24 cellular contexts compared by ENCODE assay signal in the genomic region with DNA sequence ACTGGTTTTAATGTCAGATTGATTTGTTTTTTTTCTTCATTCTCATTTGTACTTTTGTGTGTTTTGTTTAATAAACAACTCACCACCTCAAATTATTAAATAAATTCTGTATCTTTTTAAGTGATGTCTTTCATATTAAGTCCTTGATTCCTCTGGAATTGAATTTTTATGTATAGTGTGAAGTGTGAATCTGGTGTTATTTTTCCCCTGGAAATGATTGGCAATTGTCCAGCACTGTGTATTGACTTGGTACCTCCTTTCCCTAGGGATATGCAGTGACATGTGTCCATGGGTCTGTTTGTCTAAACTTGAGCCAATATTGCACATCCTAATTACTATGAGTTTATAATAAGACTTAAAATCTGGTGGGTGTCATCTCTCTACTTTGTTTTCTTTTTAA. TPM values are rescaled to one million over a fixed set of nuclear protein-coding genes. Genes with fewer than 3 reads are reported as not detected.
DNase-seq lines count a peak whose midpoint lies in the region; ATAC-seq and TF ChIP-seq lines count a peak whose summit lies in the region.
"Had no signal": no experiment of that assay in that cellular context is flagged by ENCODE, and none has a peak within 500 bp of the region (broad histone marks: within the 10 kb centered on the region; RNA-seq: fewer than 3 reads in every experiment).

No MANE protein-coding gene starts in this region.

- DNase-seq in activated CD4-positive, alpha-beta memory T cell treated with anti-CD3 and anti-CD28 coated beads for 36 hours, result no peak
- no peak for DNase-seq in activated CD4-positive, alpha-beta memory T cell treated with anti-CD3 and anti-CD28 coated beads, Interleukin-2, amount 10 ng/mL, durations not matched to agents 7 days and 5 days
- DNase-seq in ELR (ENCODE audit: low read depth), result peak; percentile 58
- DNase-seq in SK-N-MC (ENCODE audit: low read depth, low spot score), result no peak
- no peak for DNase-seq in progenitor cell of endocrine pancreas (ENCODE audit: low spot score, unreplicated experiment)
- no peak for DNase-seq in A172 (ENCODE audit: low spot score)
- DNase-seq in left ventricle myocardium superior, result no peak
- DNase-seq in activated CD8-positive, alpha-beta T cell treated with anti-CD3 and anti-CD28 coated beads, Interleukin-2, amount 10 ng/mL, durations not matched to agents 7 days and 5 days, result no peak
- DNase-seq: activated CD8-positive, alpha-beta memory T cell treated with anti-CD3 and anti-CD28 coated beads, Interleukin-2, amount 50 U/mL, for 4 hours; effector CD8-positive, alpha-beta T cell; left cardiac atrium; NCI-H187 treated with DMSO at 0.1 percent for 48 hours; NCI-H524 treated with DMSO at 0.1 percent for 48 hours; small intestine; uterus had no signal

- H3K9ac ChIP-seq in SK-N-MC (ENCODE audit: insufficient read length), result no peak overlapping the region

- H3K36me3 Mint-ChIP-seq in activated CD4-positive, alpha-beta memory T cell treated with anti-CD3 and anti-CD28 coated beads for 36 hours, result peaks cover 3% of the 10 kb centered on the region
- no peaks in the 10 kb centered on the region for H3K36me3 Mint-ChIP-seq in activated CD4-positive, alpha-beta memory T cell treated with anti-CD3 and anti-CD28 coated beads, Interleukin-2, amount 10 ng/mL, durations not matched to agents 7 days and 5 days (ENCODE audit: low read depth)
- no peaks in the 10 kb centered on the region for H3K36me3 Mint-ChIP-seq in progenitor cell of endocrine pancreas (ENCODE audit: insufficient read depth)
- H3K36me3 Mint-ChIP-seq in activated CD8-positive, alpha-beta T cell treated with anti-CD3 and anti-CD28 coated beads, Interleukin-2, amount 10 ng/mL, durations not matched to agents 7 days and 5 days (ENCODE audit: low read depth), result no peaks in the 10 kb centered on the region
- H3K36me3 Mint-ChIP-seq: activated naive CD4-positive, alpha-beta T cell treated with anti-CD3 and anti-CD28 coated beads, Interleukin-2, amount 50 U/mL, for 72 hours had no signal

- intact Hi-C loops in activated CD4-positive, alpha-beta memory T cell treated with anti-CD3 and anti-CD28 coated beads for 36 hours (cut with micrococcal nuclease), result no loop called here
- intact Hi-C loops in left ventricle myocardium superior (cut with micrococcal nuclease), result no loop called here

- POLR2A ChIA-PET in activated CD4-positive, alpha-beta memory T cell treated with anti-CD3 and anti-CD28 coated beads for 36 hours (lab: Charles Lee), result interaction anchor here (2.4 kb wide), 2 partner anchors 11 to 20 kb away, joined by 26 to 68 read pairs; partner anchors contain the start of genes PARP16 and RNU5A-1
- POLR2A ChIA-PET in activated CD4-positive, alpha-beta memory T cell treated with anti-CD3 and anti-CD28 coated beads, Interleukin-2, amount 10 ng/mL, durations not matched to agents 7 days and 5 days (lab: Charles Lee), result interaction anchor here (0.7 to 5.1 kb wide), 7 partner anchors 8 to 1199 kb away, joined by 4 to 166 read pairs (median 24); partner anchors contain the start of genes CLPX, PARP16, RAB11A and ZWILCH
- POLR2A ChIA-PET in activated CD8-positive, alpha-beta T cell treated with anti-CD3 and anti-CD28 coated beads, Interleukin-2, amount 10 ng/mL, durations not matched to agents 7 days and 5 days (lab: Charles Lee), result interaction anchor here (0.7 to 1.1 kb wide), 3 partner anchors 36 to 173 kb away, joined by 3 to 5 read pairs (median 3); partner anchors contain the start of gene PDCD7

- peak overlapping the region; percentile 49 for H3K27ac Mint-ChIP-seq in activated CD4-positive, alpha-beta memory T cell treated with anti-CD3 and anti-CD28 coated beads for 36 hours
- no peak overlapping the region for H3K27ac Mint-ChIP-seq in activated CD4-positive, alpha-beta memory T cell treated with anti-CD3 and anti-CD28 coated beads, Interleukin-2, amount 10 ng/mL, durations not matched to agents 7 days and 5 days
- peak overlapping the region; percentile 88 for H3K27ac Mint-ChIP-seq in progenitor cell of endocrine pancreas
- H3K27ac Mint-ChIP-seq in activated CD8-positive, alpha-beta T cell treated with anti-CD3 and anti-CD28 coated beads, Interleukin-2, amount 10 ng/mL, durations not matched to agents 7 days and 5 days, result no peak overlapping the region

- no peaks in the 10 kb centered on the region for H3K9me3 ChIP-seq in SK-N-MC (ENCODE audit: low read depth, low read length)
- H3K9me3 ChIP-seq: neutrophil, uterus had no signal

- H3K27ac ChIP-seq in SK-N-MC, result 0 out of 2 replicates have a peak overlapping the region, but pooled peaks have one; percentile 2
- H3K27ac ChIP-seq: HL-60, neutrophil, uterus had no signal

- no peaks in the 10 kb centered on the region for H3K9me3 Mint-ChIP-seq in activated CD4-positive, alpha-beta memory T cell treated with anti-CD3 and anti-CD28 coated beads for 36 hours
- H3K9me3 Mint-ChIP-seq in activated CD4-positive, alpha-beta memory T cell treated with anti-CD3 and anti-CD28 coated beads, Interleukin-2, amount 10 ng/mL, durations not matched to agents 7 days and 5 days, result no peaks in the 10 kb centered on the region
- H3K9me3 Mint-ChIP-seq in progenitor cell of endocrine pancreas (ENCODE audit: low read depth), result no peaks in the 10 kb centered on the region
- no peaks in the 10 kb centered on the region for H3K9me3 Mint-ChIP-seq in activated CD8-positive, alpha-beta T cell treated with anti-CD3 and anti-CD28 coated beads, Interleukin-2, amount 10 ng/mL, durations not matched to agents 7 days and 5 days (ENCODE audit: insufficient read depth)
- H3K9me3 Mint-ChIP-seq: activated naive CD4-positive, alpha-beta T cell treated with anti-CD3 and anti-CD28 coated beads, Interleukin-2, amount 50 U/mL, for 72 hours had no signal

- peaks cover 2% of the 10 kb centered on the region for H3K27me3 Mint-ChIP-seq in activated CD4-positive, alpha-beta memory T cell treated with anti-CD3 and anti-CD28 coated beads for 36 hours
- H3K27me3 Mint-ChIP-seq in activated CD4-positive, alpha-beta memory T cell treated with anti-CD3 and anti-CD28 coated beads, Interleukin-2, amount 10 ng/mL, durations not matched to agents 7 days and 5 days, result peaks cover 2% of the 10 kb centered on the region
- no peaks in the 10 kb centered on the region for H3K27me3 Mint-ChIP-seq in progenitor cell of endocrine pancreas
- H3K27me3 Mint-ChIP-seq in activated CD8-positive, alpha-beta T cell treated with anti-CD3 and anti-CD28 coated beads, Interleukin-2, amount 10 ng/mL, durations not matched to agents 7 days and 5 days (ENCODE audit: low read depth), result no peaks in the 10 kb centered on the region

- TF ChIP-seq CTCF in progenitor cell of endocrine pancreas (IDR thresholded peaks at IDR 0.05; ENCODE audit: unreplicated experiment), result no peak

- H3K4me3 Mint-ChIP-seq in activated CD4-positive, alpha-beta memory T cell treated with anti-CD3 and anti-CD28 coated beads for 36 hours, result no peak overlapping the region
- no peak overlapping the region for H3K4me3 Mint-ChIP-seq in activated CD4-positive, alpha-beta memory T cell treated with anti-CD3 and anti-CD28 coated beads, Interleukin-2, amount 10 ng/mL, durations not matched to agents 7 days and 5 days
- no peak overlapping the region for H3K4me3 Mint-ChIP-seq in progenitor cell of endocrine pancreas (ENCODE audit: low read depth)
- H3K4me3 Mint-ChIP-seq in activated CD8-positive, alpha-beta T cell treated with anti-CD3 and anti-CD28 coated beads, Interleukin-2, amount 10 ng/mL, durations not matched to agents 7 days and 5 days, result no peak overlapping the region

- H3K36me3 ChIP-seq in SK-N-MC (ENCODE audit: insufficient read depth, low read length), result no peaks in the 10 kb centered on the region
- H3K36me3 ChIP-seq: neutrophil, uterus had no signal

- CTCF ChIA-PET in activated CD4-positive, alpha-beta memory T cell treated with anti-CD3 and anti-CD28 coated beads for 36 hours (lab: Charles Lee), result interaction anchor here (1.2 kb wide), 1 partner anchor 79 kb away, joined by 5 read pairs; no protein-coding TSS in a partner anchor
- CTCF ChIA-PET in activated CD4-positive, alpha-beta memory T cell treated with anti-CD3 and anti-CD28 coated beads, Interleukin-2, amount 10 ng/mL, durations not matched to agents 7 days and 5 days (lab: Charles Lee), result interaction anchor here (1.0 to 2.3 kb wide), 4 partner anchors 9 to 79 kb away, joined by 3 to 9 read pairs (median 7); partner anchors contain the start of gene PARP16
- CTCF ChIA-PET in activated CD8-positive, alpha-beta T cell treated with anti-CD3 and anti-CD28 coated beads, Interleukin-2, amount 10 ng/mL, durations not matched to agents 7 days and 5 days (lab: Charles Lee), result interaction anchor here (1.0 to 2.4 kb wide), 2 partner anchors 11 to 21 kb away, joined by 3 to 9 read pairs; no protein-coding TSS in a partner anchor

- H3K4me3 ChIP-seq in SK-N-MC, result no peak overlapping the region
- H3K4me3 ChIP-seq: uterus had no signal

- no peak for ATAC-seq in left ventricle myocardium superior
- ATAC-seq in activated CD8-positive, alpha-beta T cell treated with anti-CD3 and anti-CD28 coated beads, Interleukin-2, amount 10 ng/mL, durations not matched to agents 7 days and 5 days, result no peak
- ATAC-seq: activated naive CD4-positive, alpha-beta T cell treated with anti-CD3 and anti-CD28 coated beads, Interleukin-2, amount 50 U/mL, for 72 hours; esophagus mucosa; left cardiac atrium; Panc1 had no signal

- peaks cover 12% of the 10 kb centered on the region for H3K4me1 Mint-ChIP-seq in activated CD4-positive, alpha-beta memory T cell treated with anti-CD3 and anti-CD28 coated beads for 36 hours (ENCODE audit: low read depth)
- peaks cover 29% of the 10 kb centered on the region for H3K4me1 Mint-ChIP-seq in activated CD4-positive, alpha-beta memory T cell treated with anti-CD3 and anti-CD28 coated beads, Interleukin-2, amount 10 ng/mL, durations not matched to agents 7 days and 5 days
- H3K4me1 Mint-ChIP-seq in progenitor cell of endocrine pancreas (ENCODE audit: low read depth), result peaks cover 5% of the 10 kb centered on the region
- H3K4me1 Mint-ChIP-seq in activated CD8-positive, alpha-beta T cell treated with anti-CD3 and anti-CD28 coated beads, Interleukin-2, amount 10 ng/mL, durations not matched to agents 7 days and 5 days (ENCODE audit: low read depth), result peaks cover 30% of the 10 kb centered on the region

RNA-seq across cellular contexts. Expression of gene RNU5B-1, which starts 2.1 kb away (rescaled TPM):
- total RNA-seq in activated CD4-positive, alpha-beta memory T cell treated with anti-CD3 and anti-CD28 coated beads for 36 hours, result not detected
- total RNA-seq in activated CD4-positive, alpha-beta memory T cell treated with anti-CD3 and anti-CD28 coated beads, Interleukin-2, amount 10 ng/mL, durations not matched to agents 7 days and 5 days, result 10 to 100 TPM in 1 of 2 experiments, not detected in 1; 12.9 TPM
- 41.3 and 48.7 TPM in 2 replicates for total RNA-seq in progenitor cell of endocrine pancreas
- total RNA-seq in A172 (2014; rRNA removed; shearing (Covaris generic)), result not detected in 2 replicates
- total RNA-seq in left ventricle myocardium superior, result 40.8 TPM
- 10 to 100 TPM in 1 of 2 experiments, not detected in 1; 19.9 TPM for total RNA-seq in activated CD8-positive, alpha-beta T cell treated with anti-CD3 and anti-CD28 coated beads, Interleukin-2, amount 10 ng/mL, durations not matched to agents 7 days and 5 days
- total RNA-seq: activated naive CD4-positive, alpha-beta T cell treated with anti-CD3 and anti-CD28 coated beads, Interleukin-2, amount 50 U/mL, for 72 hours; cerebellum; Daoy; SK-MEL-5 had no signal

RNA-seq across cellular contexts. Expression of gene RNU5A-1, which starts 10.7 kb away (rescaled TPM):
- not detected for total RNA-seq in activated CD4-positive, alpha-beta memory T cell treated with anti-CD3 and anti-CD28 coated beads for 36 hours
- not detected for total RNA-seq in activated CD4-positive, alpha-beta memory T cell treated with anti-CD3 and anti-CD28 coated beads, Interleukin-2, amount 10 ng/mL, durations not matched to agents 7 days and 5 days
- not detected in 2 replicates for total RNA-seq in progenitor cell of endocrine pancreas
- total RNA-seq in A172 (2014; rRNA removed; shearing (Covaris generic)), result not detected in 2 replicates
- not detected for total RNA-seq in left ventricle myocardium superior
- not detected for total RNA-seq in activated CD8-positive, alpha-beta T cell treated with anti-CD3 and anti-CD28 coated beads, Interleukin-2, amount 10 ng/mL, durations not matched to agents 7 days and 5 days
- total RNA-seq: activated naive CD4-positive, alpha-beta T cell treated with anti-CD3 and anti-CD28 coated beads, Interleukin-2, amount 50 U/mL, for 72 hours; astrocyte; cerebellum; Daoy; esophagus mucosa; left cardiac atrium; SK-MEL-5; uterus had no signal

RNA-seq across cellular contexts. Expression of gene PARP16, which starts 19.9 kb away (rescaled TPM):
- 10 to 100 TPM; 12.3 TPM for total RNA-seq in activated CD4-positive, alpha-beta memory T cell treated with anti-CD3 and anti-CD28 coated beads for 36 hours
- 10 to 100 TPM; 14.9 to 15.7 TPM for total RNA-seq in activated CD4-positive, alpha-beta memory T cell treated with anti-CD3 and anti-CD28 coated beads, Interleukin-2, amount 10 ng/mL, durations not matched to agents 7 days and 5 days
- total RNA-seq in progenitor cell of endocrine pancreas (10.5 and 12.6 TPM in 2 replicates), left ventricle myocardium superior (4.1 TPM)
- 5.6 and 10.0 TPM in 2 replicates for total RNA-seq in A172 (2014; rRNA removed; shearing (Covaris generic))
- 10 to 100 TPM; 17.0 to 19.3 TPM for total RNA-seq in activated CD8-positive, alpha-beta T cell treated with anti-CD3 and anti-CD28 coated beads, Interleukin-2, amount 10 ng/mL, durations not matched to agents 7 days and 5 days

Comparison
In these comparisons a context has a peak if more than half of its experiments do, and no peak if none do; other contexts are left out.
1. H3K27ac Mint-ChIP-seq: peak in activated CD4-positive, alpha-beta memory T cell treated with anti-CD3 and anti-CD28 coated beads for 36 hours (single experiment) and progenitor cell of endocrine pancreas (single experiment); none in activated CD4-positive, alpha-beta memory T cell treated with anti-CD3 and anti-CD28 coated beads, Interleukin-2, amount 10 ng/mL, durations not matched to agents 7 days and 5 days (single experiment) and activated CD8-positive, alpha-beta T cell treated with anti-CD3 and anti-CD28 coated beads, Interleukin-2, amount 10 ng/mL, durations not matched to agents 7 days and 5 days (single experiment).